18 cellular contexts compared by ENCODE assay signal in genomic region chr15:56523521-56523920, GRCh38. TPM values are rescaled to one million over a fixed set of nuclear protein-coding genes. Genes with fewer than 3 reads are reported as not detected.
"Had no signal": no experiment of that assay in that cellular context is flagged by ENCODE, and none has a peak within 500 bp of the region (broad histone marks: within the 10 kb centered on the region; RNA-seq: fewer than 3 reads in every experiment).

No MANE protein-coding gene starts in this region.

- DNase-seq: activated CD4-positive, alpha-beta memory T cell treated with anti-CD3 and anti-CD28 coated beads, Interleukin-2, amount 10 ng/mL, durations not matched to agents 7 days and 5 days; activated CD4-positive, alpha-beta T cell treated with anti-CD3 and anti-CD28 coated beads, Interleukin-2, amount 10 ng/mL, durations not matched to agents 24 days and 14 days; activated effector memory CD4-positive, alpha-beta T cell treated with anti-CD3 and anti-CD28 coated beads, Interleukin-2, amount 50 U/mL, for 16 hours; activated naive CD4-positive, alpha-beta T cell treated with anti-CD3 and anti-CD28 coated beads, Interleukin-2, amount 10 ng/mL, durations not matched to agents 7 days and 5 days; activated T-cell treated with anti-CD3 and anti-CD28 coated beads for 4 hours; central memory CD4-positive, alpha-beta T cell; effector memory CD4-positive, alpha-beta T cell; heart left ventricle; left lung; naive thymus-derived CD8-positive, alpha-beta T cell; retina; sigmoid colon; stimulated activated CD4-positive, alpha-beta T cell treated with anti-CD3 and anti-CD28 coated beads, Interleukin-2, amount 100 ng/mL, for 48 hours; stimulated activated CD8-positive, alpha-beta memory T cell treated with anti-CD3 and anti-CD28 coated beads, Interleukin-4, amount 100 ng/mL, for 48 hours; stimulated activated naive B cell treated with anti-CD40 and anti-IgM and Interleukin-4, amounts not matched to agents 10 μg/mL and 1 μg/mL and 100 μg/mL, for 72 hours; transverse colon had no signal

- ATAC-seq: activated CD4-positive, CD25-positive, alpha-beta regulatory T cell treated with anti-CD3 and anti-CD28 coated beads, Interleukin-2, amount 50 U/mL, for 24 hours; gastroesophageal sphincter; heart left ventricle; left lung; naive thymus-derived CD8-positive, alpha-beta T cell; stimulated activated naive B cell treated with anti-CD40 and anti-IgM and Interleukin-4, amounts not matched to agents 10 μg/mL and 1 μg/mL and 100 μg/mL, for 72 hours had no signal

RNA-seq across cellular contexts. Expression of gene MNS1, which starts 58.6 kb away (rescaled TPM):
- total RNA-seq: activated CD4-positive, alpha-beta memory T cell treated with anti-CD3 and anti-CD28 coated beads, Interleukin-2, amount 10 ng/mL, durations not matched to agents 7 days and 5 days; naive thymus-derived CD8-positive, alpha-beta T cell had no signal
- polyA plus RNA-seq: naive thymus-derived CD8-positive, alpha-beta T cell had no signal
